9 cellular contexts compared by ENCODE assay signal in genomic region chrX:119784747-119785446, GRCh38. TPM values are rescaled to one million over a fixed set of nuclear protein-coding genes. Genes with fewer than 3 reads are reported as not detected.
A peak's percentile ranks its signal among the peaks of the same experiment; 100 is the strongest.
DNase-seq lines count a peak whose midpoint lies in the region; ATAC-seq and TF ChIP-seq lines count a peak whose summit lies in the region.
"Had no signal": no experiment of that assay in that cellular context is flagged by ENCODE, and none has a peak within 500 bp of the region (broad histone marks: within the 10 kb centered on the region; RNA-seq: fewer than 3 reads in every experiment).

No MANE protein-coding gene starts in this region.

- ATAC-seq in GM19035 (IDR thresholded peaks at IDR 0.05; ENCODE audit: unreplicated experiment), result no peak

- no peaks in the 10 kb centered on the region for H3K9me3 ChIP-seq in effector memory CD4-positive, alpha-beta T cell (ENCODE audit: control insufficient read depth, low read length)
- H3K9me3 ChIP-seq in spleen, result no peaks in the 10 kb centered on the region

- TF ChIP-seq CTCF in spleen (IDR thresholded peaks at IDR 0.05 in 8 of 11, conservative IDR thresholded peaks at IDR 0.05 in 3 of 11), result peak in 10 of 11 experiments; percentile 25 to 71 (median 54)

- H3K4me3 ChIP-seq in effector memory CD4-positive, alpha-beta T cell (ENCODE audit: insufficient read depth, low read depth, low read length, poor library complexity, severe bottlenecking), result no peak overlapping the region
- H3K4me3 ChIP-seq in spleen, result no peak overlapping the region

- H3K4me1 ChIP-seq in effector memory CD4-positive, alpha-beta T cell (ENCODE audit: control insufficient read depth, insufficient read depth, low read length, poor library complexity, severe bottlenecking), result peaks cover 9% of the 10 kb centered on the region
- H3K4me1 ChIP-seq in spleen, result peaks cover 12 to 75% (median 38%) of the 10 kb centered on the region in 6 donors

- DNase-seq in NOMO-1 (lab: John Stamatoyannopoulos, UW; ENCODE audit: unreplicated experiment in 2 of 2) (peak; percentile 25), NOMO-1 treated with dmso at 0.1 percent for 144 hours (lab: John Stamatoyannopoulos, UW; ENCODE audit: unreplicated experiment) (no peak), LoVo (ENCODE audit: low spot score) (peak; percentile 19), spleen (peak; percentile 77), cerebellum (ENCODE audit: low spot score) (no peak)
- DNase-seq in activated CD4-positive, CD25-positive, alpha-beta regulatory T cell treated with anti-CD3 and anti-CD28 coated beads, Interleukin-2, amount 50 U/mL, for 72 hours, result peak; percentile 41
- DNase-seq in effector memory CD4-positive, alpha-beta T cell, result peak in 2 of 3 donors; percentile 25 to 42

- 56 to 82% (median 74%) methylated on average over 8 to 14 of the region's 14 CpGs for WGBS in spleen, 5 donors

- peaks cover 13% of the 10 kb centered on the region for H3K36me3 ChIP-seq in effector memory CD4-positive, alpha-beta T cell (ENCODE audit: control insufficient read depth, insufficient read depth, low read length)
- peaks cover 0 to 91% (median 12%) of the 10 kb centered on the region in 6 donors for H3K36me3 ChIP-seq in spleen

- H3K27ac ChIP-seq in effector memory CD4-positive, alpha-beta T cell (ENCODE audit: insufficient read depth, low read length, poor library complexity, severe bottlenecking), result no peak overlapping the region
- H3K27ac ChIP-seq in spleen, result no peak overlapping the region
- H3K27ac ChIP-seq: epithelial cell of prostate had no signal

- TF ChIP-seq POLR2A in spleen (IDR thresholded peaks at IDR 0.05), result no peak

- intact Hi-C loops in spleen (cut with DNase I; ENCODE audit: low total_unique reads), result no loop called here

- no peaks in the 10 kb centered on the region for H3K27me3 ChIP-seq in effector memory CD4-positive, alpha-beta T cell (replicated peaks; ENCODE audit: control insufficient read depth, insufficient read depth, low read length, poor library complexity, severe bottlenecking)
- H3K27me3 ChIP-seq in spleen (replicated peaks in 1 of 7), result no peaks in the 10 kb centered on the region

RNA-seq across cellular contexts. Expression of gene RPL39, which starts 6.5 kb away (rescaled TPM):
- total RNA-seq in spleen, result 1,000 to 10,000 TPM; 1,435 to 2,313 (median 1,812) TPM
- polyA plus RNA-seq in spleen, result over 10,000 TPM; 15,023 to 18,857 (median 18,305) TPM
- total RNA-seq in cerebellum, result 1,245 TPM

RNA-seq across cellular contexts. Expression of gene SOWAHD, which starts 26.5 kb away (rescaled TPM):
- total RNA-seq in spleen (1 to 10 TPM; 5.0 to 9.5 (median 8.1) TPM), cerebellum (0.91 TPM)
- polyA plus RNA-seq in spleen, result 10 to 100 TPM; 19.2 to 26.2 (median 19.9) TPM

Comparison
In these comparisons a context has a peak if more than half of its experiments do, and no peak if none do; other contexts are left out.
1. DNase-seq: peak in NOMO-1 (2 of 2), LoVo (single experiment), activated CD4-positive, CD25-positive, alpha-beta regulatory T cell treated with anti-CD3 and anti-CD28 coated beads, Interleukin-2, amount 50 U/mL, for 72 hours (single experiment), effector memory CD4-positive, alpha-beta T cell (2 of 3) and spleen (single experiment); none in NOMO-1 treated with dmso at 0.1 percent for 144 hours (single experiment) and cerebellum (single experiment).